In the genomic region with DNA sequence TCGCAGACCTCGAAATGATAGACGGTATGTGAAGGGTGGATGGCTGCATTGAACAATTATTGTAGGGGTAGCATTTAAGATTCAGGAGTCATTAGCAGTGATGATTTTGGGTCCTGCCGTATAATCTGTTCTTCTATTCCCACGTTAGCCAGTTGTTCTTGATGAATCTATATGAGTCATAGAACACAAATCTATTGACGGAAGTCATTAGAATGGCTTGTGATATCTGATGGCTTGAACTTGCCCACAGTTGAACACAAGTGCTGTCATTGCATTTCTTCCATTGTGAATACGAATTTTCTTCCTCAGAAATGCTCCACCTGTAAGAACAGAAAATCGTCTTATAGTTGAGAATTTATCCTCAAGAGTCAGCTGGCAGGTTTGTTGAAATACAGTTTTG, we compare ENCODE assay signal across 10 cellular contexts. TPM values are rescaled to one million over a fixed set of nuclear protein-coding genes. Genes with fewer than 3 reads are reported as not detected.
A peak's percentile ranks its signal among the peaks of the same experiment; 100 is the strongest.
DNase-seq lines count a peak whose midpoint lies in the region; ATAC-seq, FAIRE-seq and TF ChIP-seq lines count a peak whose summit lies in the region.
"Had no signal": no experiment of that assay in that cellular context is flagged by ENCODE, and none has a peak within 500 bp of the region (broad histone marks: within the 10 kb centered on the region; RNA-seq: fewer than 3 reads in every experiment).

No MANE protein-coding gene starts in this region.

- peaks cover 22% of the 10 kb centered on the region for H3K36me3 Mint-ChIP-seq in T-helper 17 cell (ENCODE audit: low read depth)

- no peak for DNase-seq in GM12892 (ENCODE audit: insufficient read length)
- no peak for DNase-seq in T-helper 17 cell
- DNase-seq in fibroblast of pulmonary artery (ENCODE audit: low read depth): no peak
- DNase-seq in retinal pigment epithelial cell (ENCODE audit: low read depth): no peak
- DNase-seq in ACHN: no peak
- DNase-seq in NCI-H774 (lab: John Stamatoyannopoulos, UW): no peak
- no peak for DNase-seq in activated CD8-positive, alpha-beta memory T cell treated with anti-CD3 and anti-CD28 coated beads for 24 hours
- DNase-seq in stimulated activated CD4-positive, alpha-beta T cell treated with anti-CD3 and anti-CD28 coated beads, Interleukin-15, amount 100 ng/mL, for 24 hours: no peak
- DNase-seq: body of pancreas, NCI-H187 had no signal

- peak overlapping the region; percentile 96 for H3K4me3 ChIP-seq in fibroblast of pulmonary artery (replicated peaks; ENCODE audit: low read depth, low read length)
- peak overlapping the region; percentile 91 for H3K4me3 ChIP-seq in retinal pigment epithelial cell (ENCODE audit: low read length)

- TF ChIP-seq POLR2A in GM12892 (IDR thresholded peaks at IDR 0.05; ENCODE audit: low read depth, low read length): no peak

- no peaks in the 10 kb centered on the region for H3K9me3 ChIP-seq in T-helper 17 cell (ENCODE audit: control insufficient read depth, low read length, poor library complexity, severe bottlenecking)
- H3K9me3 ChIP-seq: body of pancreas had no signal

- FAIRE-seq in GM12892 (lab: Jason Lieb, UNC): peak; percentile 14

- H3K4me3 Mint-ChIP-seq in T-helper 17 cell: peak overlapping the region; percentile 99

- in situ Hi-C loops in ACHN (cut with HindIII; ENCODE audit: low pct_ligation_motif_present, low pct_unique_long_range_greater_than_20kb, low sequenced_read_pairs): no loop called here

- no peak for TF ChIP-seq CTCF in fibroblast of pulmonary artery (IDR thresholded peaks at IDR 0.05; ENCODE audit: low read length, missing control alignments)
- no peak for TF ChIP-seq CTCF in retinal pigment epithelial cell (conservative IDR thresholded peaks at IDR 0.05; ENCODE audit: low read depth, low read length)

- no peaks in the 10 kb centered on the region for H3K27me3 Mint-ChIP-seq in T-helper 17 cell

- ATAC-seq in T-helper 17 cell: no peak
- ATAC-seq: body of pancreas had no signal

- peak overlapping the region; percentile 100 for H3K27ac Mint-ChIP-seq in T-helper 17 cell

- H3K4me1 Mint-ChIP-seq in T-helper 17 cell: peaks cover 57% of the 10 kb centered on the region

RNA-seq across cellular contexts. Expression of a gene that starts 1.9 kb away (rescaled TPM):
- polyA plus RNA-seq in GM12892 (2012; ENCODE audit: missing spikeins): 342 TPM
- 1,000 to 10,000 TPM; 1,334 to 1,459 TPM for total RNA-seq in T-helper 17 cell

RNA-seq across cellular contexts. Expression of a gene that starts 28.2 kb away (rescaled TPM):
- 0.13 TPM for polyA plus RNA-seq in GM12892 (2012; ENCODE audit: missing spikeins)
- not detected for total RNA-seq in T-helper 17 cell
- total RNA-seq: body of pancreas had no signal
